In the genomic region with DNA sequence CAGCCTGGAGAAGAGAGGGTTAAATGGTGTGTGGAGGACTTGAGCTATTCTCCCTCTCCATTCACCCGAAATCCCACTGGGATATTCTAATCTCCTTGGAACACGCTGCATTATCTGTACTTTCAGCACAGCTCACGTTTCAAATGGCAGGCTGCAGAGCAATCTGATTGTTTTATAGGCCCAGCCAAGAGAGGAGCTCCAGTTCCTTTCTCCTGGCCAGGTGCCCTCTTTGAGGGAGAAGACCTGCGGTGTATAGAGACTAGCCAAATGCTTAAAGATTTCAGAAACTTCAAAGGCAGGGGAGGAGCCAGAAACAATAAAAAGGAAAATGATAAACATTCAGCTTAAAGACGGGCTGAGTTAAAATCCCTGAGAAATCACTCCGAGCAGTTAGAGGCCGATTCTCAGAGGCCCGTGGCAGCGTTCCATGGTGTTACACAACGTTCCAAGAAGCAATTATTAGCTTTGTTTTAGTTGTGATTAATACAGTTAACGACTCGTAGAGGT, we compare ENCODE assay signal across 9 cellular contexts.
DNase-seq lines count a peak whose midpoint lies in the region; ATAC-seq and TF ChIP-seq lines count a peak whose summit lies in the region.
"Had no signal": no experiment of that assay in that cellular context is flagged by ENCODE, and none has a peak within 500 bp of the region (broad histone marks: within the 10 kb centered on the region; RNA-seq: fewer than 3 reads in every experiment).

No MANE protein-coding gene starts in this region.

- H3K4me1 ChIP-seq in aorta (ENCODE audit: control insufficient read depth in 1 of 2, insufficient read depth in 2 of 2, low read length in 2 of 2) = no peaks in the 10 kb centered on the region
- peaks cover 58% of the 10 kb centered on the region for H3K4me1 ChIP-seq in PC-9 (replicated peaks; ENCODE audit: insufficient read depth)

- peaks cover 59% of the 10 kb centered on the region for H3K4me1 Mint-ChIP-seq in mesothelial cell of epicardium

- no peaks in the 10 kb centered on the region for H3K79me2 ChIP-seq in PC-9 (ENCODE audit: low read depth)

- POLR2A ChIA-PET in PC-9 (lab: Charles Lee; ENCODE audit: unreplicated experiment) = interaction anchor here (0.6 kb wide), 3 partner anchors 8 to 511 kb away, joined by 3 read pairs; no protein-coding TSS in a partner anchor

- peak overlapping the region; percentile 80 for H3K27ac Mint-ChIP-seq in mesothelial cell of epicardium

- no peaks in the 10 kb centered on the region for H3K27me3 ChIP-seq in aorta (ENCODE audit: control insufficient read depth in 1 of 2, insufficient read depth in 2 of 2, low read length in 1 of 2)
- no peaks in the 10 kb centered on the region for H3K27me3 ChIP-seq in PC-9 (ENCODE audit: insufficient read depth, low read depth)

- no peaks in the 10 kb centered on the region for H4K20me1 ChIP-seq in PC-9 (ENCODE audit: insufficient read depth)

- intact Hi-C loops in aorta (cut with DNase I) (no loop called here), PC-9 (cut with micrococcal nuclease; ENCODE audit: unreplicated experiment) (loop anchor here (5.0 to 10.0 kb wide), 2 partner anchors 131 to 499 kb away; no protein-coding TSS in a partner anchor)

- H3K9me2 ChIP-seq in PC-9 (ENCODE audit: insufficient read depth) = no peaks in the 10 kb centered on the region

- 2 to 4% methylated on average over 12 of the region's 12 CpGs for WGBS in aorta, 2 donors

- H3K27ac ChIP-seq in coronary artery (peak overlapping the region; percentile 49 to 68), aorta (ENCODE audit: low read depth in 1 of 2, low read length in 2 of 2) (no peak overlapping the region), PC-9 (no peak overlapping the region)

- peaks cover 1% of the 10 kb centered on the region for H3K27me3 Mint-ChIP-seq in mesothelial cell of epicardium (ENCODE audit: low read depth)

- peaks cover 46% of the 10 kb centered on the region for H3F3A ChIP-seq in PC-9 (ENCODE audit: insufficient read depth, low read depth)

- H3K36me3 ChIP-seq in aorta (ENCODE audit: control insufficient read depth in 1 of 2, insufficient read depth in 2 of 2, low read length in 1 of 2) (no peaks in the 10 kb centered on the region), PC-9 (ENCODE audit: low read depth) (no peaks in the 10 kb centered on the region)

- DNase-seq in NCI-H345 (lab: John Stamatoyannopoulos, UW) = peak; percentile 22
- no peak for DNase-seq in NCI-H345 treated with DMSO at 0.1 percent for 48 hours (lab: John Stamatoyannopoulos, UW; ENCODE audit: unreplicated experiment)
- DNase-seq in coronary artery (ENCODE audit: low spot score) = no peak
- peak in 1 of 2 experiments; percentile 51 for DNase-seq in mesothelial cell of epicardium (ENCODE audit: low spot score in 2 of 2, unreplicated experiment in 2 of 2)
- DNase-seq in aorta = peak; percentile 80 to 88
- DNase-seq in PC-9 = no peak
- no peak for DNase-seq in NCI-H510A (lab: John Stamatoyannopoulos, UW)
- DNase-seq: activated CD4-positive, alpha-beta T cell treated with anti-CD3 and anti-CD28 coated beads, Interleukin-2, amount 50 U/mL, for 48 hours had no signal

- CTCF ChIA-PET in PC-9 (lab: Charles Lee) = interaction anchor here (0.6 kb wide), 2 partner anchors 39 to 1196 kb away, joined by 3 read pairs; no protein-coding TSS in a partner anchor

- no peak for TF ChIP-seq CTCF in coronary artery (IDR thresholded peaks at IDR 0.05)
- no peak for TF ChIP-seq CTCF in mesothelial cell of epicardium (IDR thresholded peaks at IDR 0.05; ENCODE audit: unreplicated experiment)
- TF ChIP-seq CTCF in PC-9 (conservative IDR thresholded peaks at IDR 0.05) = no peak

- ATAC-seq in aorta (ENCODE audit: low FRiP score) (peak; percentile 58), HG03108 (IDR thresholded peaks at IDR 0.05; ENCODE audit: unreplicated experiment) (no peak)

- BruUV-seq in PC-9 (replicated peaks; lab: Mats Ljungman, UMichigan) = no TSS peak

- no peaks in the 10 kb centered on the region for H3K9me3 Mint-ChIP-seq in mesothelial cell of epicardium

- H3K9me3 ChIP-seq in aorta (ENCODE audit: control insufficient read depth, low read length) = no peaks in the 10 kb centered on the region
- H3K9me3 ChIP-seq in PC-9 (ENCODE audit: insufficient read depth, low read depth) = no peaks in the 10 kb centered on the region

- peak overlapping the region; percentile 19 for H3K4me3 ChIP-seq in coronary artery
- no peak overlapping the region for H3K4me3 ChIP-seq in aorta (ENCODE audit: low read length in 2 of 2)
- no peak overlapping the region for H3K4me3 ChIP-seq in PC-9

- H3K4me2 ChIP-seq in PC-9 = no peak overlapping the region

- no peak overlapping the region for H2AFZ ChIP-seq in PC-9

- no peaks in the 10 kb centered on the region for H3K36me3 Mint-ChIP-seq in mesothelial cell of epicardium

- H3K4me3 Mint-ChIP-seq in mesothelial cell of epicardium = peak overlapping the region; percentile 8

Comparison
In these comparisons a context has a peak if more than half of its experiments do, and no peak if none do; other contexts are left out.
1. DNase-seq: peak in NCI-H345 (single experiment) and aorta (2 of 2); none in NCI-H345 treated with DMSO at 0.1 percent for 48 hours (single experiment), coronary artery (single experiment), PC-9 (0 of 2) and NCI-H510A (single experiment).
2. H3K27ac ChIP-seq: peak in coronary artery (2 of 2); none in aorta (0 of 2) and PC-9 (single experiment).